ENCODE assay signal across 17 cellular contexts in genomic region chr22:27973851-27974250, GRCh38. TPM values are rescaled to one million over a fixed set of nuclear protein-coding genes. Genes with fewer than 3 reads are reported as not detected.
A peak's percentile ranks its signal among the peaks of the same experiment; 100 is the strongest.
DNase-seq lines count a peak whose midpoint lies in the region; ATAC-seq, FAIRE-seq and TF ChIP-seq lines count a peak whose summit lies in the region.
"Had no signal": no experiment of that assay in that cellular context is flagged by ENCODE, and none has a peak within 500 bp of the region (broad histone marks: within the 10 kb centered on the region; RNA-seq: fewer than 3 reads in every experiment).

No MANE protein-coding gene starts in this region.

- H3K9me3 ChIP-seq in H1 (ENCODE audit: insufficient read depth in 2 of 2, low read depth in 1 of 2, low read length in 1 of 2) (no peaks in the 10 kb centered on the region), neural progenitor cell (ENCODE audit: low read depth) (no peaks in the 10 kb centered on the region)
- H3K9me3 ChIP-seq: HAP-1 had no signal

- no peak overlapping the region for H4K91ac ChIP-seq in H1 (replicated peaks; ENCODE audit: insufficient read length, low read length)

- intact Hi-C loops in activated CD8-positive, alpha-beta T cell treated with anti-CD3 and anti-CD28 coated beads for 36 hours (cut with micrococcal nuclease), result no loop called here

- CTCF ChIA-PET in H1 (lab: Charles Lee; ENCODE audit: partially characterized antibody), result interaction anchor here (1.0 kb wide), 1 partner anchor 87 kb away, joined by 3 read pairs; no protein-coding TSS in a partner anchor
- CTCF ChIA-PET in activated CD8-positive, alpha-beta T cell treated with anti-CD3 and anti-CD28 coated beads for 36 hours (lab: Charles Lee), result interaction anchor here (1.0 to 1.1 kb wide), 2 partner anchors 37 to 87 kb away, joined by 3 read pairs; no protein-coding TSS in a partner anchor

- H3K79me2 ChIP-seq in GM23338 (replicated peaks; ENCODE audit: insufficient read depth) (no peaks in the 10 kb centered on the region), H1 (ENCODE audit: control insufficient read depth in 1 of 2, insufficient read depth in 2 of 2, low read length in 2 of 2) (no peaks in the 10 kb centered on the region), neural progenitor cell (ENCODE audit: low read depth) (peaks cover 10% of the 10 kb centered on the region)

- H3K4me1 Mint-ChIP-seq in GM23338, result peaks cover 5% of the 10 kb centered on the region; the same call in 2 of the 3 replicates
- H3K4me1 Mint-ChIP-seq in neural progenitor cell, result peaks cover 22% of the 10 kb centered on the region
- H3K4me1 Mint-ChIP-seq in progenitor cell of endocrine pancreas (ENCODE audit: low read depth), result peaks cover 3% of the 10 kb centered on the region
- peaks cover 4% of the 10 kb centered on the region for H3K4me1 Mint-ChIP-seq in activated CD8-positive, alpha-beta T cell treated with anti-CD3 and anti-CD28 coated beads for 36 hours (ENCODE audit: low read depth)
- H3K4me1 Mint-ChIP-seq: CD14-positive monocyte had no signal

- H3K9me3 Mint-ChIP-seq in GM23338 (no peaks in the 10 kb centered on the region), neural progenitor cell (peaks cover 15% of the 10 kb centered on the region), progenitor cell of endocrine pancreas (ENCODE audit: low read depth) (peaks cover 16% of the 10 kb centered on the region)
- H3K9me3 Mint-ChIP-seq in activated CD8-positive, alpha-beta T cell treated with anti-CD3 and anti-CD28 coated beads for 36 hours, result peaks cover 3% of the 10 kb centered on the region

- H3K23me2 ChIP-seq in H1 (ENCODE audit: low read depth, low read length), result no peaks in the 10 kb centered on the region; the same call in 1 of the 2 replicates

- no peak for TF ChIP-seq EP300 in H1 (IDR thresholded peaks at IDR 0.05; ENCODE audit: borderline replicate concordance in 1 of 2, low read depth in 2 of 2, low read length in 2 of 2)

- H3K9ac ChIP-seq in H1 (replicated peaks in 1 of 4; ENCODE audit: extremely low read depth in 1 of 4, low read depth in 3 of 4, low read length in 3 of 4) (no peak overlapping the region), neural progenitor cell (no peak overlapping the region)

- H4K5ac ChIP-seq in H1 (ENCODE audit: insufficient read length, low read depth, low read length), result no peak overlapping the region

- H2AFZ ChIP-seq in GM23338 (no peak overlapping the region), H1 (ENCODE audit: low read length) (no peak overlapping the region), neural progenitor cell (replicated peaks) (no peak overlapping the region)

- ATAC-seq in GM23338, result peak; percentile 50; the same call in 2 of the 3 replicates
- ATAC-seq in activated CD8-positive, alpha-beta T cell treated with anti-CD3 and anti-CD28 coated beads for 36 hours, result no peak
- ATAC-seq in GM21367 (IDR thresholded peaks at IDR 0.05; ENCODE audit: unreplicated experiment), result no peak
- ATAC-seq: HepG2 had no signal

- H3K4me2 ChIP-seq in GM23338 (no peak overlapping the region), H1 (ENCODE audit: insufficient read depth in 1 of 2, low read depth in 2 of 2, low read length in 2 of 2) (no peak overlapping the region), neural progenitor cell (peak overlapping the region; percentile 74)

- H3K18ac ChIP-seq in H1 (ENCODE audit: extremely low read depth, low read length), result no peak overlapping the region

- 71% methylated on average over 1 of the region's 1 CpG; no CpG with 5 or more reads in 1 of the 2 experiments for WGBS in H1 (ENCODE audit: extremely low coverage in 1 of 2, insufficient coverage in 1 of 2, insufficient read length in 1 of 2, insufficient replicate concordance in 2 of 2, low coverage in 1 of 2, low lambda C conversion rate in 2 of 2, missing lambda C conversion rate in 1 of 2), 2 experiments

- H3K27ac ChIP-seq in GM23338 (ENCODE audit: low read depth), result no peak overlapping the region
- no peak overlapping the region for H3K27ac ChIP-seq in H1 (ENCODE audit: low read depth, low read length)
- H3K27ac ChIP-seq in neural progenitor cell, result peak overlapping the region; percentile 65

- no peak overlapping the region for H2BK5ac ChIP-seq in H1 (ENCODE audit: low read depth, low read length)

- no peak overlapping the region for H3K4ac ChIP-seq in H1 (replicated peaks; ENCODE audit: insufficient read length, low read depth, low read length)

- FAIRE-seq in H1 (lab: Jason Lieb, UNC), result peak; percentile 60
- FAIRE-seq: HepG2 had no signal

- TF ChIP-seq POLR2A in H1 (IDR thresholded peaks at IDR 0.05; ENCODE audit: control extremely low read depth in 1 of 2, low read depth in 2 of 2, low read length in 2 of 2), result no peak

- TF ChIP-seq CTCF in GM23338 (conservative IDR thresholded peaks at IDR 0.05; ENCODE audit: low read depth in 2 of 2) (no peak), H1 (IDR thresholded peaks at IDR 0.05; ENCODE audit: control extremely low read depth in 1 of 3, insufficient read depth in 1 of 3, low read depth in 1 of 3, low read length in 3 of 3) (no peak), neural progenitor cell (IDR thresholded peaks at IDR 0.05) (no peak), progenitor cell of endocrine pancreas (IDR thresholded peaks at IDR 0.05; ENCODE audit: unreplicated experiment) (no peak)
- no peak for TF ChIP-seq CTCF in activated CD8-positive, alpha-beta T cell treated with anti-CD3 and anti-CD28 coated beads for 36 hours (IDR thresholded peaks at IDR 0.05)

- peaks cover 4% of the 10 kb centered on the region for H3K27me3 Mint-ChIP-seq in GM23338 (ENCODE audit: insufficient read depth, low read depth, poor library complexity)
- H3K27me3 Mint-ChIP-seq in neural progenitor cell (ENCODE audit: insufficient read depth, low read depth), result no peaks in the 10 kb centered on the region
- H3K27me3 Mint-ChIP-seq in progenitor cell of endocrine pancreas, result no peaks in the 10 kb centered on the region
- H3K27me3 Mint-ChIP-seq in activated CD8-positive, alpha-beta T cell treated with anti-CD3 and anti-CD28 coated beads for 36 hours, result no peaks in the 10 kb centered on the region

- no peaks in the 10 kb centered on the region for H3K36me3 ChIP-seq in GM23338 (ENCODE audit: insufficient read depth)
- no peaks in the 10 kb centered on the region for H3K36me3 ChIP-seq in H1 (ENCODE audit: control insufficient read depth in 2 of 4, insufficient read depth in 4 of 4, low read length in 3 of 4)
- no peaks in the 10 kb centered on the region for H3K36me3 ChIP-seq in neural progenitor cell
- H3K36me3 ChIP-seq: HAP-1 had no signal

- no peak overlapping the region for H2AK5ac ChIP-seq in H1 (ENCODE audit: low read depth, low read length)

- H3K4me1 ChIP-seq in GM23338 (ENCODE audit: insufficient read depth), result no peaks in the 10 kb centered on the region
- peaks cover 0 to 4% (median 0%) of the 10 kb centered on the region in 4 experiments; a peak in 1 of 7 replicates for H3K4me1 ChIP-seq in H1 (replicated peaks in 1 of 4; ENCODE audit: control insufficient read depth in 3 of 4, insufficient read depth in 4 of 4, low read length in 3 of 4)
- peaks cover 37% of the 10 kb centered on the region for H3K4me1 ChIP-seq in neural progenitor cell

- no peak overlapping the region for H2BK15ac ChIP-seq in H1 (ENCODE audit: low read length)

- H3K4me3 ChIP-seq in GM23338, result no peak overlapping the region
- no peak overlapping the region for H3K4me3 ChIP-seq in H1 (ENCODE audit: extremely low read depth in 1 of 4, insufficient read depth in 2 of 4, low read depth in 3 of 4, low read length in 4 of 4)
- peak overlapping the region; percentile 31 for H3K4me3 ChIP-seq in neural progenitor cell
- H3K4me3 ChIP-seq: HAP-1 had no signal

- no peak for DNase-seq in GM23338 (ENCODE audit: low spot score)
- peak in 2 of 3 experiments; percentile 10 to 64 for DNase-seq in NCI-H1417 (lab: John Stamatoyannopoulos, UW)
- DNase-seq in H1 (ENCODE audit: low read depth in 1 of 2, low spot score in 2 of 2), result no peak
- DNase-seq in neural progenitor cell (ENCODE audit: low spot score), result peak; percentile 87
- no peak for DNase-seq in progenitor cell of endocrine pancreas (ENCODE audit: low spot score, unreplicated experiment)
- no peak for DNase-seq in activated CD8-positive, alpha-beta T cell treated with anti-CD3 and anti-CD28 coated beads for 36 hours
- DNase-seq: DND-41, KG1, NCI-H1105 treated with DMSO at 0.1 percent for 48 hours, NCI-H1930, NCI-H2171, NCI-H446 treated with DMSO at 0.1 percent for 48 hours, NCI-H774 had no signal

- no peaks in the 10 kb centered on the region for H3K27me3 ChIP-seq in GM23338 (ENCODE audit: insufficient read depth)
- H3K27me3 ChIP-seq in H1 (replicated peaks in 1 of 4; ENCODE audit: control insufficient read depth in 3 of 4, extremely low read depth in 1 of 4, insufficient read depth in 3 of 4, low read length in 3 of 4), result no peaks in the 10 kb centered on the region
- H3K27me3 ChIP-seq in neural progenitor cell, result no peaks in the 10 kb centered on the region

- H4K20me1 ChIP-seq in GM23338 (replicated peaks; ENCODE audit: insufficient read depth) (no peaks in the 10 kb centered on the region), H1 (replicated peaks in 1 of 2; ENCODE audit: control insufficient read depth in 1 of 2, insufficient read depth in 2 of 2, low read length in 2 of 2) (no peaks in the 10 kb centered on the region), neural progenitor cell (ENCODE audit: low read depth) (no peaks in the 10 kb centered on the region)

- no peak overlapping the region for H2BK120ac ChIP-seq in H1 (replicated peaks; ENCODE audit: low read depth, low read length)

- H4K8ac ChIP-seq in H1 (ENCODE audit: extremely low read depth, insufficient read depth, low read length), result no peak overlapping the region

- no peak overlapping the region for H3K23ac ChIP-seq in H1 (ENCODE audit: insufficient read length)

- POLR2A ChIA-PET in H1 (lab: Charles Lee; ENCODE audit: partially characterized antibody), result no interaction called here
- POLR2A ChIA-PET in activated CD8-positive, alpha-beta T cell treated with anti-CD3 and anti-CD28 coated beads for 36 hours (lab: Charles Lee), result no interaction called here

- no peak for TF ChIP-seq RAD21 in H1 (IDR thresholded peaks at IDR 0.05 in 1 of 2, conservative IDR thresholded peaks at IDR 0.05 in 1 of 2; ENCODE audit: low read depth in 2 of 2, low read length in 2 of 2)

- H2BK20ac ChIP-seq in H1 (ENCODE audit: low read length), result no peak overlapping the region

- no peak overlapping the region for H3K56ac ChIP-seq in H1 (replicated peaks; ENCODE audit: insufficient read length, low read depth, low read length)

- H3K27ac Mint-ChIP-seq in GM23338 (no peak overlapping the region), neural progenitor cell (no peak overlapping the region), progenitor cell of endocrine pancreas (no peak overlapping the region)
- no peak overlapping the region for H3K27ac Mint-ChIP-seq in activated CD8-positive, alpha-beta T cell treated with anti-CD3 and anti-CD28 coated beads for 36 hours
- H3K27ac Mint-ChIP-seq: CD14-positive monocyte had no signal

- no peaks in the 10 kb centered on the region; the same call in 1 of the 3 replicates for H3K36me3 Mint-ChIP-seq in GM23338 (ENCODE audit: low read depth)
- peaks cover 17% of the 10 kb centered on the region for H3K36me3 Mint-ChIP-seq in neural progenitor cell
- peaks cover 21% of the 10 kb centered on the region for H3K36me3 Mint-ChIP-seq in progenitor cell of endocrine pancreas (ENCODE audit: insufficient read depth)
- H3K36me3 Mint-ChIP-seq in activated CD8-positive, alpha-beta T cell treated with anti-CD3 and anti-CD28 coated beads for 36 hours (ENCODE audit: low read depth), result peaks cover 8% of the 10 kb centered on the region

- no peak overlapping the region for H3K14ac ChIP-seq in H1 (ENCODE audit: insufficient read length)

- no peak overlapping the region for H2BK12ac ChIP-seq in H1 (ENCODE audit: low read depth, low read length)

- H3K4me3 Mint-ChIP-seq in GM23338 (no peak overlapping the region), neural progenitor cell (peak overlapping the region; percentile 31), progenitor cell of endocrine pancreas (ENCODE audit: low read depth) (no peak overlapping the region)
- H3K4me3 Mint-ChIP-seq in activated CD8-positive, alpha-beta T cell treated with anti-CD3 and anti-CD28 coated beads for 36 hours, result no peak overlapping the region
- H3K4me3 Mint-ChIP-seq: CD14-positive monocyte had no signal

- H3K79me1 ChIP-seq in H1 (ENCODE audit: low read depth, low read length), result no peaks in the 10 kb centered on the region

- H3F3A ChIP-seq in GM23338 (replicated peaks; ENCODE audit: low read depth) (no peaks in the 10 kb centered on the region), neural progenitor cell (ENCODE audit: low read depth) (peaks cover 39% of the 10 kb centered on the region)

- no peaks in the 10 kb centered on the region for H3K9me2 ChIP-seq in GM23338 (ENCODE audit: insufficient read depth)

RNA-seq across cellular contexts. Expression of gene PITPNB, which starts 54.8 kb away (rescaled TPM):
- total RNA-seq in GM23338 (2014; rRNA removed; shearing (Covaris generic)), result 56.0 and 56.7 TPM in 2 replicates
- 39.2 and 50.9 TPM in 2 replicates for polyA plus RNA-seq in GM23338 (2016; fragmentation: Nextera tagmentation; extraction: Ambion mirVana)
- 83.0 and 89.3 TPM in 2 replicates for total RNA-seq in H1 (2021; fragmentation: NEBNext Ultra II Directional; extraction: Animal tissue kit (Norgen Biotek cat#: 25700))
- 14.8 and 24.6 TPM in 2 replicates for polyA plus RNA-seq in H1 (2011; rRNA removed)
- polyA plus RNA-seq in H1 (2011; cell fraction: cytosol; rRNA removed), result 25.3 TPM
- polyA plus RNA-seq in H1 (2011; cell fraction: nucleus; rRNA removed), result 12.2 TPM
- polyA plus RNA-seq in H1 (2012, experiment 1 of 2), result 32.2 to 66.9 TPM (median 36.0 TPM) in 4 replicates
- polyA plus RNA-seq in H1 (2012, experiment 2 of 2), result 5.7 TPM
- polyA plus RNA-seq in H1 (2013, experiment 1 of 2), result 44.2 TPM
- 46.9 TPM for polyA plus RNA-seq in H1 (2013, experiment 2 of 2)
- polyA minus RNA-seq in H1 (2011; rRNA and poly(A)+ RNA removed), result 36.4 and 39.1 TPM in 2 replicates
- 29.1 TPM for polyA minus RNA-seq in H1 (2011; cell fraction: cytosol; rRNA and poly(A)+ RNA removed)
- 40.0 TPM for polyA minus RNA-seq in H1 (2011; cell fraction: nucleus; rRNA and poly(A)+ RNA removed)
- 17.2 and 32.5 TPM in 2 replicates for total RNA-seq in neural progenitor cell (ENCODE audit: low replicate concordance)
- total RNA-seq in progenitor cell of endocrine pancreas, result 72.6 and 74.4 TPM in 2 replicates
- 10 to 100 TPM; 87.7 to 89.1 TPM for total RNA-seq in activated CD8-positive, alpha-beta T cell treated with anti-CD3 and anti-CD28 coated beads for 36 hours

Comparison
In these comparisons a context has a peak if more than half of its experiments do, and no peak if none do; other contexts are left out.
1. DNase-seq: peak in NCI-H1417 (2 of 3) and neural progenitor cell (single experiment); none in GM23338 (single experiment), H1 (0 of 2), progenitor cell of endocrine pancreas (single experiment) and activated CD8-positive, alpha-beta T cell treated with anti-CD3 and anti-CD28 coated beads for 36 hours (single experiment).